In genomic region chr14:101843665-101844064, GRCh38 we compare ENCODE assay signal across 9 cellular contexts.
DNase-seq lines count a peak whose midpoint lies in the region; ATAC-seq, FAIRE-seq and TF ChIP-seq lines count a peak whose summit lies in the region.
"Had no signal": no experiment of that assay in that cellular context is flagged by ENCODE, and none has a peak within 500 bp of the region (broad histone marks: within the 10 kb centered on the region; RNA-seq: fewer than 3 reads in every experiment).

No MANE protein-coding gene starts in this region.

- no peaks in the 10 kb centered on the region for H3K9me3 ChIP-seq in BLaER1 treated with 17β-estradiol and CSF1 and Interleukin-3, amounts not matched to agents 10 nM and 100 nM (replicated peaks in 1 of 11)
- H3K9me3 ChIP-seq in HepG2 (ENCODE audit: low read length) (no peaks in the 10 kb centered on the region), gastrocnemius medialis (no peaks in the 10 kb centered on the region)

- no TSS peak for BruUV-seq in HepG2 (replicated peaks; lab: Mats Ljungman, UMichigan)

- peak overlapping the region in 6 of 10 experiments; percentile 7 to 36 (median 23); a peak in 5 of 20 replicates for H3K4me3 ChIP-seq in BLaER1 treated with 17β-estradiol and CSF1 and Interleukin-3, amounts not matched to agents 10 nM and 100 nM
- no peak overlapping the region for H3K4me3 ChIP-seq in Jurkat, Clone E6-1 (ENCODE audit: low read length)
- H3K4me3 ChIP-seq in HepG2 (replicated peaks in 1 of 3; ENCODE audit: insufficient read depth in 1 of 3, low read depth in 2 of 3, low read length in 3 of 3) = no peak overlapping the region
- no peak overlapping the region for H3K4me3 ChIP-seq in gastrocnemius medialis

- H3K9ac ChIP-seq in BLaER1 treated with 17β-estradiol and CSF1 and Interleukin-3, amounts not matched to agents 10 nM and 100 nM = peak overlapping the region in 10 of 11 experiments; percentile 56 to 77 (median 68); a peak in 20 of 22 replicates
- H3K9ac ChIP-seq in HepG2 (ENCODE audit: insufficient read depth, low read depth, low read length) = no peak overlapping the region

- ATAC-seq in GM19467 (IDR thresholded peaks at IDR 0.05; ENCODE audit: unreplicated experiment) (peak; percentile 54), HepG2 (no peak), gastrocnemius medialis (no peak)
- peak; percentile 67 to 77 for ATAC-seq in activated T-cell treated with anti-CD3 and anti-CD28 coated beads, Interleukin-2, amount 50 U/mL, for 72 hours (replicated peaks in 1 of 2)

- H3K27me3 Mint-ChIP-seq in activated T-cell treated with anti-CD3 and anti-CD28 coated beads, Interleukin-2, amount 50 U/mL, for 72 hours (ENCODE audit: low read depth) = no peaks in the 10 kb centered on the region

- no peaks in the 10 kb centered on the region for H3K27me3 ChIP-seq in BLaER1 treated with 17β-estradiol and CSF1 and Interleukin-3, amounts not matched to agents 10 nM and 100 nM
- no peaks in the 10 kb centered on the region for H3K27me3 ChIP-seq in HepG2 (ENCODE audit: control insufficient read depth in 1 of 2, insufficient read depth in 2 of 2, low read length in 2 of 2)
- H3K27me3 ChIP-seq in gastrocnemius medialis = no peaks in the 10 kb centered on the region

- peaks cover 3 to 8% of the 10 kb centered on the region in 2 donors for H3K36me3 Mint-ChIP-seq in activated T-cell treated with anti-CD3 and anti-CD28 coated beads, Interleukin-2, amount 50 U/mL, for 72 hours (ENCODE audit: insufficient read depth in 2 of 2)

- in situ Hi-C loops in HepG2 (cut with HindIII; ENCODE audit: extremely low pct_ligation_motif_present, low pct_unique_long_range_greater_than_20kb) (no loop called here), gastrocnemius medialis (cut with MboI; ENCODE audit: low sequenced_read_pairs in 4 of 4) (loop anchor here in 1 of 4 donors (10.0 kb wide), 1 partner anchor 139 kb away; no protein-coding TSS in a partner anchor)

- H3K4me2 ChIP-seq in BLaER1 treated with 17β-estradiol and CSF1 and Interleukin-3, amounts not matched to agents 10 nM and 100 nM = peak overlapping the region; percentile 73 to 94 (median 84)
- H3K4me2 ChIP-seq in HepG2 (ENCODE audit: low read depth, low read length) = no peak overlapping the region

- H3K4me1 ChIP-seq in BLaER1 treated with 17β-estradiol and CSF1 and Interleukin-3, amounts not matched to agents 10 nM and 100 nM = peaks cover 59 to 100% (median 99%) of the 10 kb centered on the region in 10 experiments
- H3K4me1 ChIP-seq in HepG2 (ENCODE audit: insufficient read depth, low read length) (no peaks in the 10 kb centered on the region), gastrocnemius medialis (peaks cover 0 to 13% of the 10 kb centered on the region in 2 donors)

- TF ChIP-seq POLR2A in HepG2 (IDR thresholded peaks at IDR 0.05; ENCODE audit: insufficient read depth in 1 of 2, low read depth in 2 of 2, low read length in 2 of 2) (no peak), gastrocnemius medialis (IDR thresholded peaks at IDR 0.05) (no peak)

- H2AFZ ChIP-seq in HepG2 (ENCODE audit: low read length) = no peak overlapping the region

- TF ChIP-seq EP300 in HepG2 (IDR thresholded peaks at IDR 0.05; ENCODE audit: low read depth in 2 of 2, low read length in 2 of 2) (no peak), HepG2 (CRISPR knock-in tag; IDR thresholded peaks at IDR 0.05; ENCODE audit: borderline replicate concordance) (no peak)

- TF ChIP-seq CTCF in HepG2 (CRISPR knock-in tag; IDR thresholded peaks at IDR 0.05) (0 out of 2 replicates have a peak, but pooled peaks have one; percentile 9), gastrocnemius medialis (IDR thresholded peaks at IDR 0.05 in 4 of 5, conservative IDR thresholded peaks at IDR 0.05 in 1 of 5) (peak in 2 of 5 experiments; percentile 32 to 35)

- CTCF ChIA-PET in HepG2 (lab: Yijun Ruan, JAX; ENCODE audit: low intra/inter-chr PET ratio, low total read pairs) = interaction anchor here (1.2 kb wide), 1 partner anchor 73 kb away, joined by 3 read pairs; no protein-coding TSS in a partner anchor

- POLR2A ChIA-PET in HepG2 (lab: Yijun Ruan, JAX) = no interaction called here

- H3K4me3 Mint-ChIP-seq in activated T-cell treated with anti-CD3 and anti-CD28 coated beads, Interleukin-2, amount 50 U/mL, for 72 hours = peak overlapping the region; percentile 41 to 69

- peak overlapping the region; percentile 43 to 85 (median 76); a peak in 21 of 22 replicates for H3K27ac ChIP-seq in BLaER1 treated with 17β-estradiol and CSF1 and Interleukin-3, amounts not matched to agents 10 nM and 100 nM
- no peak overlapping the region for H3K27ac ChIP-seq in HepG2 (ENCODE audit: extremely low read length, insufficient read depth, low read length)
- no peak overlapping the region for H3K27ac ChIP-seq in gastrocnemius medialis

- intact Hi-C loops in HepG2 (cut with micrococcal nuclease; ENCODE audit: unreplicated experiment) = no loop called here
- intact Hi-C loops in gastrocnemius medialis (cut with DNase I; ENCODE audit: low total_unique reads) = loop anchor here (2.0 to 10.0 kb wide), 2 partner anchors 67 to 139 kb away; no protein-coding TSS in a partner anchor

- FAIRE-seq in HepG2 (lab: Jason Lieb, UNC) = no peak
- FAIRE-seq: endometrium had no signal

- peak overlapping the region; percentile 88 for H3K27ac Mint-ChIP-seq in activated T-cell treated with anti-CD3 and anti-CD28 coated beads, Interleukin-2, amount 50 U/mL, for 72 hours

- TF ChIP-seq RAD21 in HepG2 (CRISPR knock-in tag; IDR thresholded peaks at IDR 0.05) = no peak

- peak; percentile 85 for DNase-seq in Jurkat, Clone E6-1 (ENCODE audit: low read depth, low spot score)
- DNase-seq in activated T-cell treated with anti-CD3 and anti-CD28 coated beads, Interleukin-2, amount 50 U/mL, for 72 hours = peak; percentile 65 to 68
- DNase-seq in HepG2 (ENCODE audit: low spot score) = no peak
- DNase-seq in NCI-H187 (lab: John Stamatoyannopoulos, UW) = no peak
- DNase-seq in middle frontal gyrus (ENCODE audit: extremely low spot score, low spot score) = no peak
- no peak for DNase-seq in gastrocnemius medialis

- H4K20me1 ChIP-seq in BLaER1 treated with 17β-estradiol and CSF1 and Interleukin-3, amounts not matched to agents 10 nM and 100 nM = peaks cover 0 to 90% (median 12%) of the 10 kb centered on the region in 11 experiments; a peak in 11 of 22 replicates
- H4K20me1 ChIP-seq in HepG2 (ENCODE audit: insufficient read depth, low read length) = peaks cover 7% of the 10 kb centered on the region; the same call in 1 of the 2 replicates

- peaks cover 10% of the 10 kb centered on the region for H3K79me2 ChIP-seq in HepG2 (ENCODE audit: insufficient read depth, low read length)

- H3K9me3 Mint-ChIP-seq in activated T-cell treated with anti-CD3 and anti-CD28 coated beads, Interleukin-2, amount 50 U/mL, for 72 hours = no peaks in the 10 kb centered on the region

- H3K4me1 Mint-ChIP-seq in activated T-cell treated with anti-CD3 and anti-CD28 coated beads, Interleukin-2, amount 50 U/mL, for 72 hours (ENCODE audit: low read depth) = peaks cover 96% of the 10 kb centered on the region

- peaks cover 3 to 55% (median 16%) of the 10 kb centered on the region in 11 experiments; a peak in 13 of 22 replicates for H3K36me3 ChIP-seq in BLaER1 treated with 17β-estradiol and CSF1 and Interleukin-3, amounts not matched to agents 10 nM and 100 nM
- peaks cover 1 to 12% of the 10 kb centered on the region in 2 experiments; a peak in 2 of 5 replicates for H3K36me3 ChIP-seq in HepG2 (replicated peaks in 1 of 2; ENCODE audit: control insufficient read depth in 1 of 2, insufficient read depth in 2 of 2, low read length in 2 of 2)
- no peaks in the 10 kb centered on the region for H3K36me3 ChIP-seq in gastrocnemius medialis

- WGBS in HepG2 (ENCODE audit: low lambda C conversion rate) = 90% methylated on average over 7 of the region's 7 CpGs

TF ChIP-seq in HepG2, 621 proteins besides CTCF, POLR2A, EP300 and RAD21:
- TF ChIP-seq CBX2 (IDR thresholded peaks at IDR 0.05; ENCODE audit: low read depth, low read length) (no peak), CBX2 (CRISPR knock-in tag; IDR thresholded peaks at IDR 0.05; ENCODE audit: low read depth) (no peak), FOSL1 (CRISPR knock-in tag; IDR thresholded peaks at IDR 0.05; ENCODE audit: borderline replicate concordance) (no peak), SMC3 (IDR thresholded peaks at IDR 0.05; ENCODE audit: low read length) (0 out of 2 replicates have a peak, but pooled peaks have one; percentile 6), THAP8 (CRISPR knock-in tag; IDR thresholded peaks at IDR 0.05; ENCODE audit: borderline replicate concordance) (no peak), STAG1 (CRISPR knock-in tag; IDR thresholded peaks at IDR 0.05) (peak; percentile 20; the same call in 1 of the 2 replicates)

Comparison
In these comparisons a context has a peak if more than half of its experiments do, and no peak if none do; other contexts are left out.
1. H3K27ac ChIP-seq: peak in BLaER1 treated with 17β-estradiol and CSF1 and Interleukin-3, amounts not matched to agents 10 nM and 100 nM (11 of 11); none in HepG2 (single experiment) and gastrocnemius medialis (0 of 4).
2. H3K4me3 ChIP-seq: peak in BLaER1 treated with 17β-estradiol and CSF1 and Interleukin-3, amounts not matched to agents 10 nM and 100 nM (6 of 10); none in Jurkat, Clone E6-1 (single experiment), HepG2 (0 of 3) and gastrocnemius medialis (0 of 4).
3. ATAC-seq: peak in GM19467 (single experiment) and activated T-cell treated with anti-CD3 and anti-CD28 coated beads, Interleukin-2, amount 50 U/mL, for 72 hours (2 of 2); none in HepG2 (single experiment) and gastrocnemius medialis (0 of 2).
4. DNase-seq: peak in Jurkat, Clone E6-1 (single experiment) and activated T-cell treated with anti-CD3 and anti-CD28 coated beads, Interleukin-2, amount 50 U/mL, for 72 hours (2 of 2); none in HepG2 (single experiment), NCI-H187 (0 of 2), middle frontal gyrus (single experiment) and gastrocnemius medialis (0 of 2).